ENCODE assay signal across 12 cellular contexts in genomic region chr14:101636081-101636560, GRCh38.
DNase-seq lines count a peak whose midpoint lies in the region; ATAC-seq and TF ChIP-seq lines count a peak whose summit lies in the region.
"Had no signal": no experiment of that assay in that cellular context is flagged by ENCODE, and none has a peak within 500 bp of the region (broad histone marks: within the 10 kb centered on the region; RNA-seq: fewer than 3 reads in every experiment).

No MANE protein-coding gene starts in this region.

- no peak for TF ChIP-seq CTCF in neural cell (IDR thresholded peaks at IDR 0.05; ENCODE audit: poor library complexity, severe bottlenecking)

- no peak overlapping the region for H3K4me2 ChIP-seq in neural cell (ENCODE audit: low read length)

- H3K27ac ChIP-seq in neural cell (ENCODE audit: low read length), result no peak overlapping the region

- no peak for DNase-seq in DMS114 treated with DMSO at 0.1 percent for 48 hours (lab: John Stamatoyannopoulos, UW; ENCODE audit: unreplicated experiment)
- DNase-seq in EL, result no peak
- DNase-seq: cerebellar nuclear complex, natural killer cell, NCI-H146, small intestine, T-helper 1 cell had no signal

- H2AFZ ChIP-seq in neural cell (ENCODE audit: low read depth, low read length), result no peak overlapping the region

- H4K20me1 ChIP-seq in neural cell (ENCODE audit: insufficient read depth), result no peaks in the 10 kb centered on the region

- ATAC-seq in GM18861 (IDR thresholded peaks at IDR 0.05; ENCODE audit: unreplicated experiment) (peak; percentile 87), GM21447 (IDR thresholded peaks at IDR 0.05; ENCODE audit: unreplicated experiment) (peak; percentile 85), HG03469 (IDR thresholded peaks at IDR 0.05; ENCODE audit: unreplicated experiment) (peak; percentile 48), HG02763 (IDR thresholded peaks at IDR 0.05; ENCODE audit: unreplicated experiment) (no peak)

- TF ChIP-seq EP300 in neural cell (conservative IDR thresholded peaks at IDR 0.05; ENCODE audit: poor library complexity, severe bottlenecking), result peak; percentile 16

- peaks cover 1% of the 10 kb centered on the region for H3F3A ChIP-seq in neural cell (ENCODE audit: insufficient read depth, low read length, poor library complexity, severe bottlenecking)

- H3K36me3 ChIP-seq in neural cell (ENCODE audit: insufficient read depth, low read length), result no peaks in the 10 kb centered on the region

- no peaks in the 10 kb centered on the region for H3K9me3 ChIP-seq in neural cell (ENCODE audit: low read length)

- no peak overlapping the region for H3K4me3 ChIP-seq in neural cell (ENCODE audit: low read length)

- H3K27me3 ChIP-seq in neural cell (ENCODE audit: insufficient read depth, low read depth, low read length), result no peaks in the 10 kb centered on the region

- H3K79me2 ChIP-seq in neural cell (replicated peaks; ENCODE audit: insufficient read depth, low read length), result no peaks in the 10 kb centered on the region

- TF ChIP-seq RAD21 in neural cell (conservative IDR thresholded peaks at IDR 0.05), result no peak

- no peak overlapping the region for H3K9ac ChIP-seq in neural cell (ENCODE audit: low read length)

- no peaks in the 10 kb centered on the region for H3K9me2 ChIP-seq in neural cell (ENCODE audit: insufficient read depth, low read length)

TF ChIP-seq in neural cell, 6 proteins besides CTCF, POLR2A, EP300 and RAD21:
- TF ChIP-seq TAF1 (IDR thresholded peaks at IDR 0.05; ENCODE audit: low read depth), result no peak
- no peak for TF ChIP-seq REST (IDR thresholded peaks at IDR 0.05; ENCODE audit: borderline replicate concordance)
- TF ChIP-seq POLR2AphosphoS5 (IDR thresholded peaks at IDR 0.05), result no peak
- no peak for TF ChIP-seq EZH2 (IDR thresholded peaks at IDR 0.05; ENCODE audit: borderline replicate concordance, insufficient read depth, low read length, poor library complexity, severe bottlenecking)
- TF ChIP-seq MXI1 (conservative IDR thresholded peaks at IDR 0.05; ENCODE audit: poor library complexity, severe bottlenecking), result no peak
- TF ChIP-seq SMC3 (conservative IDR thresholded peaks at IDR 0.05; ENCODE audit: poor library complexity), result no peak
